In the genomic region with DNA sequence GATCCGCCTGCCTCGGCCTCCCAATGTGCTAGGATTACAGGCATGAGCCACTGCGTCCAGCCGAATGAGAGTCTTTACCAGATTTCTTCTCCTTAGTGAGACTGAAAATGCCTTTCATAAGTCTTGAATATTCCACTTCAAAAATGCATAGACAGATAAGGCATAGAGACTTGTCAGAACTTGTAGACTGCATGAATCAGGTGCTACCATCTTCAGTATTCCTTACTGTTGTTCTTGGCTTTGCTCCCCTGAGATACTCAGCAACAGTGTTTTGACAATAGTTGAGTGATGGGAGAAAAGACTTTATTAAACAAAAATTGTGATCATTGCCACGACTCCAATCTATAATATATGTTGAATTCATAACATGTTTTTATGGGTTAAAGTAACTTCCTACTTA, we compare ENCODE assay signal across 30 cellular contexts. TPM values are rescaled to one million over a fixed set of nuclear protein-coding genes. Genes with fewer than 3 reads are reported as not detected.
"Had no signal": no experiment of that assay in that cellular context is flagged by ENCODE, and none has a peak within 500 bp of the region (broad histone marks: within the 10 kb centered on the region; RNA-seq: fewer than 3 reads in every experiment).

No MANE protein-coding gene starts in this region.

- H3K4me1 ChIP-seq: left lung, lower lobe of right lung, parathyroid adenoma, psoas muscle, right lobe of liver, tibial nerve, uterus had no signal

- H3K9me3 ChIP-seq: left lung, lower lobe of right lung, mucosa of descending colon, psoas muscle, right lobe of liver, tibial nerve, uterus had no signal

- H3K27ac ChIP-seq: left lung, lower lobe of right lung, parathyroid adenoma, psoas muscle, right lobe of liver, tibial nerve, uterus had no signal

- H3K9ac ChIP-seq: parathyroid adenoma had no signal

- H3K36me3 ChIP-seq: left lung, lower lobe of right lung, right lobe of liver, tibial nerve, uterus had no signal

- H3K27ac Mint-ChIP-seq: mesothelial cell of epicardium; naive thymus-derived CD4-positive, alpha-beta T cell; natural killer cell treated with Interleukin-12 subunit alpha and Interleukin-12 subunit beta and Interleukin-15 and Interleukin-18, amount 100 ng/mL, for 72 hours; stimulated activated memory B cell treated with anti-CD40 and anti-IgM and Interleukin-4, amounts not matched to agents 10 μg/mL and 1 μg/mL and 100 μg/mL, for 72 hours; stimulated activated naive CD8-positive, alpha-beta T cell treated with anti-CD3 and anti-CD28 coated beads, Interleukin-15, amount 100 ng/mL, for 72 hours; type B pancreatic cell had no signal

- H3K27me3 Mint-ChIP-seq: type B pancreatic cell had no signal

- H3K36me3 Mint-ChIP-seq: mesothelial cell of epicardium; naive thymus-derived CD4-positive, alpha-beta T cell; natural killer cell treated with Interleukin-12 subunit alpha and Interleukin-12 subunit beta and Interleukin-15 and Interleukin-18, amount 100 ng/mL, for 72 hours; stimulated activated memory B cell treated with anti-CD40 and anti-IgM and Interleukin-4, amounts not matched to agents 10 μg/mL and 1 μg/mL and 100 μg/mL, for 72 hours; type B pancreatic cell had no signal

- H2AFZ ChIP-seq: parathyroid adenoma had no signal

- H3K4me2 ChIP-seq: smooth muscle cell had no signal

- H3K79me2 ChIP-seq: parathyroid adenoma had no signal

- FAIRE-seq: kidney had no signal

- H3K27me3 ChIP-seq: left lung, right lobe of liver, tibial nerve, uterus had no signal

- H3K4me3 Mint-ChIP-seq: mesothelial cell of epicardium; naive thymus-derived CD4-positive, alpha-beta T cell; natural killer cell treated with Interleukin-12 subunit alpha and Interleukin-12 subunit beta and Interleukin-15 and Interleukin-18, amount 100 ng/mL, for 72 hours; neural crest cell; stimulated activated memory B cell treated with anti-CD40 and anti-IgM and Interleukin-4, amounts not matched to agents 10 μg/mL and 1 μg/mL and 100 μg/mL, for 72 hours; stimulated activated naive CD8-positive, alpha-beta T cell treated with anti-CD3 and anti-CD28 coated beads, Interleukin-15, amount 100 ng/mL, for 72 hours; type B pancreatic cell had no signal

- ATAC-seq: left colon; left lung; lower lobe of right lung; mucosa of descending colon; naive thymus-derived CD4-positive, alpha-beta T cell; natural killer cell treated with Interleukin-12 subunit alpha and Interleukin-12 subunit beta and Interleukin-15 and Interleukin-18, amount 100 ng/mL, for 72 hours; psoas muscle; right lobe of liver; stimulated activated memory B cell treated with anti-CD40 and anti-IgM and Interleukin-4, amounts not matched to agents 10 μg/mL and 1 μg/mL and 100 μg/mL, for 72 hours; stimulated activated naive CD8-positive, alpha-beta T cell treated with anti-CD3 and anti-CD28 coated beads, Interleukin-15, amount 100 ng/mL, for 72 hours had no signal

- H3K4me3 ChIP-seq: left lung, lower lobe of right lung, mucosa of descending colon, psoas muscle, right lobe of liver, smooth muscle cell, tibial nerve, uterus had no signal

- H3K9me3 Mint-ChIP-seq: mesothelial cell of epicardium; naive thymus-derived CD4-positive, alpha-beta T cell; natural killer cell treated with Interleukin-12 subunit alpha and Interleukin-12 subunit beta and Interleukin-15 and Interleukin-18, amount 100 ng/mL, for 72 hours; neural crest cell; stimulated activated memory B cell treated with anti-CD40 and anti-IgM and Interleukin-4, amounts not matched to agents 10 μg/mL and 1 μg/mL and 100 μg/mL, for 72 hours; stimulated activated naive CD8-positive, alpha-beta T cell treated with anti-CD3 and anti-CD28 coated beads, Interleukin-15, amount 100 ng/mL, for 72 hours; type B pancreatic cell had no signal

- H3K4me1 Mint-ChIP-seq: mesothelial cell of epicardium; naive thymus-derived CD4-positive, alpha-beta T cell; neural crest cell; stimulated activated memory B cell treated with anti-CD40 and anti-IgM and Interleukin-4, amounts not matched to agents 10 μg/mL and 1 μg/mL and 100 μg/mL, for 72 hours; stimulated activated naive CD8-positive, alpha-beta T cell treated with anti-CD3 and anti-CD28 coated beads, Interleukin-15, amount 100 ng/mL, for 72 hours had no signal

- DNase-seq: hippocampal formation; kidney; left colon; left lung; lower lobe of right lung; mesendoderm; mucosa of descending colon; naive thymus-derived CD4-positive, alpha-beta T cell; nucleus accumbens; psoas muscle; right lobe of liver; stimulated activated CD4-positive, alpha-beta T cell treated with anti-CD3 and anti-CD28 coated beads, Interleukin-1b, Interleukin-23, amount 100 ng/mL, for 48 hours; stimulated activated CD4-positive, alpha-beta T cell treated with anti-CD3 and anti-CD28 coated beads, Interleukin-2, amount 100 ng/mL, for 48 hours; stimulated activated CD4-positive, alpha-beta T cell treated with anti-CD3 and anti-CD28 coated beads, Interleukin-4, amount 100 ng/mL, for 4 hours; stimulated activated CD8-positive, alpha-beta memory T cell treated with anti-CD3 and anti-CD28 coated beads, Interleukin-4, amount 100 ng/mL, for 48 hours; stimulated activated naive CD4-positive, alpha-beta T cell treated with Interleukin-2 at 50 U/mL for 16 hours; stimulated activated naive CD8-positive, alpha-beta T cell treated with anti-CD3 and anti-CD28 coated beads, Interleukin-15, amount 100 ng/mL, for 72 hours; substantia nigra; uterus had no signal

RNA-seq across cellular contexts. Expression of a gene that starts 11.0 kb away (rescaled TPM):
- total RNA-seq: kidney; left colon; left lung; liver; mesothelial cell of epicardium; natural killer cell treated with Interleukin-12 subunit alpha and Interleukin-12 subunit beta and Interleukin-15 and Interleukin-18, amount 100 ng/mL, for 72 hours; neural crest cell; osteoblast; psoas muscle; right lobe of liver; smooth muscle cell; tibial nerve; ureter had no signal
- polyA plus RNA-seq: liver; naive thymus-derived CD4-positive, alpha-beta T cell; psoas muscle; smooth muscle cell had no signal
